In the genomic region with DNA sequence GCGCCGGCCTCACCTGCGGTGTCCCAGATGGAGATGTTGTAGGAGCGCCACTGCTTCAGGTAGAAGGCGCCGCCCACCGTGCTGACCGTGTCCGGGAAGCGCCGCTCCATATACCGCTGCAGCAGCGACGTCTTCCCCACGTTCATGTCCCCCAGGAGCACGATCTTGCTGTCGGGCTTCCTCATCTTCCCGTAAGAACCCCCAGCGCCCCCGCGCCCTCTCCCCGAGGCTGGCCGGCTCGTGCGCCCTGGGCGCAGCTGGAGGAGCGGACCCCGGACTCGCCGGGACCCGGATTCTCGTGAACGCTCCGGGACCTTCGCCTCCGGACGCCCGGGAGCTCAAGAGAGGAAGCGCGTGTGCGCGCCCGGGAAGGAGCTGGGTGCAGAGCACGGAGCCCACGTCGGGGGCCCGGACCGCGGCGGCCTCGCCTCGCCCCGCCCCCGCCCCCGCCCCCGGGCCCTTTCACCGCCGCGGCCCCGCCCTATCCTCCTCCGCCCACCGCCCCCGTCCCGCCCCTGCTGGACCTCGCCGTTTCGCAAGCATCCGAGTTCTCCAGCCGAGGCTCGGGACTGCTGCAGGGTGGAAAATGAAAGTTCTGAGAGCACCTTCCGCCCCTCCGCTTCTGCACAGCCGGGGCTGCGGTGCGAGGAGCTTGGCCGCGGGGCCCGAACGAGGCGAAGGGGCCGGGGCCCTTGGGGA, we compare ENCODE assay signal across 8 cellular contexts. TPM values are rescaled to one million over a fixed set of nuclear protein-coding genes. Genes with fewer than 3 reads are reported as not detected.
DNase-seq lines count a peak whose midpoint lies in the region; ATAC-seq and TF ChIP-seq lines count a peak whose summit lies in the region.

Gene RAB20 (minus strand): TSS at position 388 of the 699 bp plus-strand sequence. CDS start 203 bp downstream, at position 185.

- H3K36me3 Mint-ChIP-seq in activated T-cell treated with anti-CD3 and anti-CD28 coated beads, Interleukin-2, amount 50 U/mL, for 4 hours (ENCODE audit: insufficient read depth): no peaks in the 10 kb centered on the region
- peaks cover 0 to 6% of the 10 kb centered on the region in 2 donors for H3K36me3 Mint-ChIP-seq in naive B cell
- no peaks in the 10 kb centered on the region for H3K36me3 Mint-ChIP-seq in stimulated activated effector memory CD8-positive, alpha-beta T cell treated with anti-CD3 and anti-CD28 coated beads, Interleukin-12 subunit alpha, Interleukin-12 subunit beta, amount 100 ng/mL, for 72 hours

- WGBS in esophagus muscularis mucosa: under 1% methylated on average over 45 of the region's 81 CpGs

- H3K9ac ChIP-seq in BLaER1 treated with 17β-estradiol and CSF1 and Interleukin-3, amounts not matched to agents 10 nM and 100 nM: peak within 1 kb of the TSS; percentile 86 to 95 (median 91)

- no peaks in the 10 kb centered on the region for H3K27me3 ChIP-seq in BLaER1 treated with 17β-estradiol and CSF1 and Interleukin-3, amounts not matched to agents 10 nM and 100 nM
- H3K27me3 ChIP-seq in esophagus muscularis mucosa: no peaks in the 10 kb centered on the region

- H3K4me3 ChIP-seq in BLaER1 treated with 17β-estradiol and CSF1 and Interleukin-3, amounts not matched to agents 10 nM and 100 nM: peak within 1 kb of the TSS; percentile 83 to 99 (median 97)
- peak within 1 kb of the TSS; percentile 82 to 96 (median 93) for H3K4me3 ChIP-seq in esophagus muscularis mucosa

- H3K4me1 Mint-ChIP-seq in activated T-cell treated with anti-CD3 and anti-CD28 coated beads, Interleukin-2, amount 50 U/mL, for 4 hours (ENCODE audit: low read depth): peaks cover 23% of the 10 kb centered on the region
- H3K4me1 Mint-ChIP-seq in naive B cell: peaks cover 14 to 20% (median 18%) of the 10 kb centered on the region in 3 donors
- H3K4me1 Mint-ChIP-seq in stimulated activated effector memory CD8-positive, alpha-beta T cell treated with anti-CD3 and anti-CD28 coated beads, Interleukin-12 subunit alpha, Interleukin-12 subunit beta, amount 100 ng/mL, for 72 hours: peaks cover 16% of the 10 kb centered on the region

- DNase-seq in OCI-M1 (lab: John Stamatoyannopoulos, UW) (peak; percentile 88), esophagus muscularis mucosa (ENCODE audit: extremely low spot score) (peak; percentile 95), naive B cell (peak; percentile 59)
- peak; percentile 51 for DNase-seq in activated T-cell treated with anti-CD3 and anti-CD28 coated beads, Interleukin-2, amount 50 U/mL, for 4 hours
- DNase-seq in stimulated activated effector memory CD8-positive, alpha-beta T cell treated with anti-CD3 and anti-CD28 coated beads, Interleukin-12 subunit alpha, Interleukin-12 subunit beta, amount 100 ng/mL, for 72 hours (ENCODE audit: low spot score in 2 of 2): peak; percentile 16 to 72

- TF ChIP-seq EP300 in esophagus muscularis mucosa (IDR thresholded peaks at IDR 0.05): no peak

- H3K27ac ChIP-seq in BLaER1 treated with 17β-estradiol and CSF1 and Interleukin-3, amounts not matched to agents 10 nM and 100 nM: peak within 1 kb of the TSS; percentile 75 to 95 (median 89)
- H3K27ac ChIP-seq in esophagus muscularis mucosa (replicated peaks in 1 of 4): peak within 1 kb of the TSS; percentile 93 to 96 (median 94)

- peaks cover 0 to 16% (median 13%) of the 10 kb centered on the region in 11 experiments; a peak in 16 of 22 replicates for H3K9me3 ChIP-seq in BLaER1 treated with 17β-estradiol and CSF1 and Interleukin-3, amounts not matched to agents 10 nM and 100 nM (replicated peaks in 1 of 11)
- H3K9me3 ChIP-seq in esophagus muscularis mucosa: peaks cover 0 to 5% (median 0%) of the 10 kb centered on the region in 4 donors

- no peak for TF ChIP-seq CTCF in esophagus muscularis mucosa (IDR thresholded peaks at IDR 0.05)

- peaks cover 3% of the 10 kb centered on the region for H3K27me3 Mint-ChIP-seq in activated T-cell treated with anti-CD3 and anti-CD28 coated beads, Interleukin-2, amount 50 U/mL, for 4 hours (ENCODE audit: low read depth)
- H3K27me3 Mint-ChIP-seq in naive B cell: peaks cover 0 to 14% (median 4%) of the 10 kb centered on the region in 3 donors

- TF ChIP-seq POLR2A in GM19193 (IDR thresholded peaks at IDR 0.05; ENCODE audit: extremely low read depth, insufficient read depth, insufficient read length) (peak; percentile 43), esophagus muscularis mucosa (IDR thresholded peaks at IDR 0.05; ENCODE audit: low read depth) (peak; percentile 41)

- ATAC-seq in HG03342 (IDR thresholded peaks at IDR 0.05; ENCODE audit: unreplicated experiment): peak; percentile 74
- peak; percentile 77 to 79 for ATAC-seq in activated T-cell treated with anti-CD3 and anti-CD28 coated beads, Interleukin-2, amount 50 U/mL, for 4 hours
- peak; percentile 77 to 81 for ATAC-seq in naive B cell (ENCODE audit: low read depth in 2 of 2)
- ATAC-seq in stimulated activated effector memory CD8-positive, alpha-beta T cell treated with anti-CD3 and anti-CD28 coated beads, Interleukin-12 subunit alpha, Interleukin-12 subunit beta, amount 100 ng/mL, for 72 hours: peak; percentile 70

- peak within 1 kb of the TSS; percentile 92 for H3K4me3 Mint-ChIP-seq in activated T-cell treated with anti-CD3 and anti-CD28 coated beads, Interleukin-2, amount 50 U/mL, for 4 hours
- H3K4me3 Mint-ChIP-seq in naive B cell: peak within 1 kb of the TSS; percentile 86 to 100 (median 97)
- H3K4me3 Mint-ChIP-seq in stimulated activated effector memory CD8-positive, alpha-beta T cell treated with anti-CD3 and anti-CD28 coated beads, Interleukin-12 subunit alpha, Interleukin-12 subunit beta, amount 100 ng/mL, for 72 hours: peak within 1 kb of the TSS; percentile 82

- H3K27ac Mint-ChIP-seq in naive B cell: peak within 1 kb of the TSS; percentile 83 to 98 (median 90)
- peak within 1 kb of the TSS; percentile 41 for H3K27ac Mint-ChIP-seq in stimulated activated effector memory CD8-positive, alpha-beta T cell treated with anti-CD3 and anti-CD28 coated beads, Interleukin-12 subunit alpha, Interleukin-12 subunit beta, amount 100 ng/mL, for 72 hours

- peaks cover 11 to 68% (median 34%) of the 10 kb centered on the region in 11 experiments; a peak in 20 of 22 replicates for H3K36me3 ChIP-seq in BLaER1 treated with 17β-estradiol and CSF1 and Interleukin-3, amounts not matched to agents 10 nM and 100 nM
- peaks cover 0 to 12% (median 8%) of the 10 kb centered on the region in 4 donors for H3K36me3 ChIP-seq in esophagus muscularis mucosa

- H3K4me2 ChIP-seq in BLaER1 treated with 17β-estradiol and CSF1 and Interleukin-3, amounts not matched to agents 10 nM and 100 nM: peak within 1 kb of the TSS; percentile 90 to 100 (median 97)

- peaks cover 13 to 90% (median 46%) of the 10 kb centered on the region in 11 experiments; a peak in 21 of 22 replicates for H4K20me1 ChIP-seq in BLaER1 treated with 17β-estradiol and CSF1 and Interleukin-3, amounts not matched to agents 10 nM and 100 nM

- H3K9me3 Mint-ChIP-seq in activated T-cell treated with anti-CD3 and anti-CD28 coated beads, Interleukin-2, amount 50 U/mL, for 4 hours: no peaks in the 10 kb centered on the region
- peaks cover 0 to 7% (median 5%) of the 10 kb centered on the region in 7 donors for H3K9me3 Mint-ChIP-seq in naive B cell
- H3K9me3 Mint-ChIP-seq in stimulated activated effector memory CD8-positive, alpha-beta T cell treated with anti-CD3 and anti-CD28 coated beads, Interleukin-12 subunit alpha, Interleukin-12 subunit beta, amount 100 ng/mL, for 72 hours: no peaks in the 10 kb centered on the region

- intact Hi-C loops in esophagus muscularis mucosa (cut with DNase I): loop anchor here (2.0 to 5.0 kb wide), 2 partner anchors 54 to 105 kb away; no protein-coding TSS in a partner anchor

- H3K4me1 ChIP-seq in BLaER1 treated with 17β-estradiol and CSF1 and Interleukin-3, amounts not matched to agents 10 nM and 100 nM: peaks cover 51 to 70% (median 61%) of the 10 kb centered on the region in 10 experiments
- H3K4me1 ChIP-seq in esophagus muscularis mucosa: peaks cover 27 to 42% (median 39%) of the 10 kb centered on the region in 4 donors

RNA-seq across cellular contexts. Expression of gene RAB20, which starts in this region (rescaled TPM):
- total RNA-seq in activated T-cell treated with anti-CD3 and anti-CD28 coated beads, Interleukin-2, amount 50 U/mL, for 4 hours: 1 to 10 TPM; 1.2 to 1.4 (median 1.4) TPM
- total RNA-seq in esophagus muscularis mucosa: 10 to 100 TPM; 10.9 to 40.6 (median 15.4) TPM
- 1 to 10 TPM in 3 of 6 donors, under 1 TPM in 2, not detected in 1; 0.74 to 3.4 (median 2.0) TPM for polyA plus RNA-seq in naive B cell (ENCODE audit: low read depth in 6 of 6)

Comparison
In these comparisons a context has a peak if more than half of its experiments do, and no peak if none do; other contexts are left out.
1. Peak in every context shown above with its lines: DNase-seq, ATAC-seq, H3K4me3 ChIP-seq and H3K27ac ChIP-seq.
2. RNA of gene RAB20 (total RNA-seq): 10.9 to 40.6 TPM in esophagus muscularis mucosa; 1.2 to 1.4 TPM in activated T-cell treated with anti-CD3 and anti-CD28 coated beads, Interleukin-2, amount 50 U/mL, for 4 hours; every median in the first group is over 4 times any median in the second.
3. DNase-seq: peak in every context shown above with its lines; median percentile 95 in esophagus muscularis mucosa; 88 in OCI-M1; 59 in naive B cell; 51 in activated T-cell treated with anti-CD3 and anti-CD28 coated beads, Interleukin-2, amount 50 U/mL, for 4 hours; 44 in stimulated activated effector memory CD8-positive, alpha-beta T cell treated with anti-CD3 and anti-CD28 coated beads, Interleukin-12 subunit alpha, Interleukin-12 subunit beta, amount 100 ng/mL, for 72 hours.